In the genomic region with DNA sequence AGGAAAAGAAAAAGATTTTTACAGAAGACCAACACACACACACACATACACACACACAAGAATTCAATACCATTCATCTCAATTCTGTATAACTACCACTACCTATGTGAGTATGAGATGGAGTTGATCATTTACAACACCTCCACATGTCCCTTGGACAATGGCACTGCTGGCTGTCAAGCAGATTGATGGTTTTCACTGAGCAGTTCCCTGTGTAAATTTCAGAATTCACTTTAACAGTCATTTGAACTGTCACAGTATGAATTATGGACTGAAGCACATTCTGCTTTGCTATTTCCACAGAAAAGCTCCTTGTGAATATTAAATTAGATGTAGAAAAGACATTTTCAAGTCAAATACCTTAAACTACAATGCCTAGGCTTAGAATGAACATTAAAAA, we compare ENCODE assay signal across 31 cellular contexts. TPM values are rescaled to one million over a fixed set of nuclear protein-coding genes. Genes with fewer than 3 reads are reported as not detected.
"Had no signal": no experiment of that assay in that cellular context is flagged by ENCODE, and none has a peak within 500 bp of the region (broad histone marks: within the 10 kb centered on the region; RNA-seq: fewer than 3 reads in every experiment).

No MANE protein-coding gene starts in this region.

- DNase-seq: activated CD4-positive, alpha-beta memory T cell treated with anti-CD3 and anti-CD28 coated beads, Interleukin-2, amount 10 ng/mL, durations not matched to agents 7 days and 5 days; activated CD4-positive, alpha-beta T cell treated with anti-CD3 and anti-CD28 coated beads for 1 hour; activated CD4-positive, alpha-beta T cell treated with anti-CD3 and anti-CD28 coated beads for 48 hours; activated CD4-positive, CD25-positive, alpha-beta regulatory T cell; activated CD8-positive, alpha-beta memory T cell treated with anti-CD3 and anti-CD28 coated beads for 24 hours; activated CD8-positive, alpha-beta memory T cell treated with anti-CD3 and anti-CD28 coated beads, Interleukin-2, amount 10 ng/mL, durations not matched to agents 7 days and 5 days; activated CD8-positive, alpha-beta memory T cell treated with anti-CD3 and anti-CD28 coated beads, Interleukin-2, amount 50 U/mL, for 48 hours; activated effector memory CD4-positive, alpha-beta T cell treated with Interleukin-2 at 50 U/mL for 16 hours; activated naive CD4-positive, alpha-beta T cell treated with anti-CD3 and anti-CD28 coated beads, Interleukin-2, amount 10 ng/mL, durations not matched to agents 7 days and 5 days; activated naive CD8-positive, alpha-beta T cell treated with anti-CD3 and anti-CD28 coated beads, Interleukin-2, amount 50 U/mL, for 24 hours; activated T-cell treated with anti-CD3 and anti-CD28 coated beads, Interleukin-2, amount 50 U/mL, for 48 hours; anterior cingulate cortex; caudate nucleus; cerebellar nuclear complex; NCI-H1092 treated with DMSO at 0.1 percent for 48 hours; NCI-H1436; NCI-H1694 treated with DMSO at 0.1 percent for 48 hours; NCI-H2029; NCI-H2107; NCI-H510A; NCI-H526; NCI-H774; PC-3; Peyer's patch; RPMI8226; SIG-M5; T-helper 1 cell; T1000; WERI-Rb-1 had no signal

- H3K27me3 ChIP-seq: Peyer's patch had no signal

- H3K9me3 ChIP-seq: Peyer's patch had no signal

- H3K4me1 ChIP-seq: Peyer's patch had no signal

- H3K27ac ChIP-seq: Peyer's patch, WERI-Rb-1 had no signal

- H3K36me3 ChIP-seq: Peyer's patch had no signal

- H3K4me3 ChIP-seq: Peyer's patch had no signal

RNA-seq across cellular contexts. Expression of a gene that starts 14.3 kb away (rescaled TPM):
- total RNA-seq: activated CD4-positive, alpha-beta memory T cell treated with anti-CD3 and anti-CD28 coated beads, Interleukin-2, amount 10 ng/mL, durations not matched to agents 7 days and 5 days; activated CD8-positive, alpha-beta memory T cell treated with anti-CD3 and anti-CD28 coated beads, Interleukin-2, amount 10 ng/mL, durations not matched to agents 7 days and 5 days; SK-MEL-5; T-helper 2 cell treated with Interferon-gamma antibody and Interleukin-4, amounts not matched to agents 100 ng/mL and 5 ng/mL, for 36 hours had no signal
